Comparison of ENCODE assay signal across 1 cellular context in genomic region chr12:80041691-80042090, GRCh38.
TF ChIP-seq lines count a peak whose summit lies in the region.

No MANE protein-coding gene starts in this region.

TF ChIP-seq in IMR-90, 13 proteins besides CTCF, POLR2A, EP300 and RAD21 (continued from another document):
- TF ChIP-seq USF2 (IDR thresholded peaks at IDR 0.05; ENCODE audit: low read depth, low read length) (0 out of 2 replicates have a peak, but pooled peaks have one; percentile 23), FOS (IDR thresholded peaks at IDR 0.05; ENCODE audit: low read depth, low read length) (no peak), BHLHE40 (IDR thresholded peaks at IDR 0.05; ENCODE audit: low read depth, low read length) (no peak)
